21 cellular contexts compared by ENCODE assay signal in the genomic region with DNA sequence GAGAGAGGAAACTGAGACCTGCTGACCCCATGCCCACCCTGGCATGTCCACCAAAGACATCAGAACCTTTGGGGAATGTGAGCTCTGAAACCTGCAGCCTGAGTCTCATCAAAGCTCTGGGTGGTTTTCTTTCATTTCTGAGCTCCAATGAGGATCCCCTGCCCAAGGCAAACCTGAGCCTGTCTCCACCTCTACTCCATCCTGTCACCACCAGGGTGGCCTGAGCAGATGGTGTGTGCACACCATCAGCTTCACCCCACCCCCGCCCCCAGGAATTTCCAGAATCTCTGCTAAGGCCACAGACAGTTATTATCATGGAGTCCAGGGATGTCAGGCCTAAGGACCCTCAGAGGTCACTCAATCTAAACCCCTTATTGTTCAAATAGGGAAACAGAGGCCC. TPM values are rescaled to one million over a fixed set of nuclear protein-coding genes. Genes with fewer than 3 reads are reported as not detected.
DNase-seq lines count a peak whose midpoint lies in the region; ATAC-seq and TF ChIP-seq lines count a peak whose summit lies in the region.
"Had no signal": no experiment of that assay in that cellular context is flagged by ENCODE, and none has a peak within 500 bp of the region (broad histone marks: within the 10 kb centered on the region; RNA-seq: fewer than 3 reads in every experiment).

No MANE protein-coding gene starts in this region.

- DNase-seq in activated T-cell treated with anti-CD3 and anti-CD28 coated beads, Interleukin-2, amount 50 U/mL, for 24 hours, result no peak
- DNase-seq in activated T-cell treated with anti-CD3 and anti-CD28 coated beads for 4 hours (no peak), HCT116 (ENCODE audit: low read depth, low spot score) (no peak), endodermal cell (peak; percentile 63), trophoblast cell (no peak), ascending aorta (ENCODE audit: low spot score in 2 of 2) (no peak), foreskin keratinocyte (no peak)
- no peak for DNase-seq in activated effector memory CD4-positive, alpha-beta T cell treated with Interleukin-2 at 50 U/mL for 16 hours
- DNase-seq: activated CD4-positive, alpha-beta T cell treated with anti-CD3 and anti-CD28 coated beads, Interleukin-2, amount 50 U/mL, for 48 hours; activated gamma-delta T cell; brain microvascular endothelial cell; dorsolateral prefrontal cortex; naive thymus-derived CD4-positive, alpha-beta T cell; NCI-H1105 treated with DMSO at 0.1 percent for 48 hours; stimulated activated CD4-positive, alpha-beta T cell treated with anti-CD3 and anti-CD28 coated beads, Interleukin-1b, Interleukin-23, amount 100 ng/mL, for 48 hours; T1000 had no signal

- H2BK5ac ChIP-seq in trophoblast cell (ENCODE audit: low read depth, low read length, poor library complexity), result peak overlapping the region; percentile 43

- TF ChIP-seq CTCF in HCT116 (IDR thresholded peaks at IDR 0.05 in 2 of 3, conservative IDR thresholded peaks at IDR 0.05 in 1 of 3; ENCODE audit: borderline replicate concordance in 1 of 3, insufficient read depth in 1 of 3, low read depth in 2 of 3, low read length in 2 of 3) (no peak), endodermal cell (conservative IDR thresholded peaks at IDR 0.05) (peak; percentile 36), ascending aorta (IDR thresholded peaks at IDR 0.05) (no peak), foreskin keratinocyte (conservative IDR thresholded peaks at IDR 0.05) (no peak)

- peak overlapping the region; percentile 50 for H3K4me3 Mint-ChIP-seq in activated T-cell treated with anti-CD3 and anti-CD28 coated beads, Interleukin-2, amount 50 U/mL, for 24 hours
- H3K4me3 Mint-ChIP-seq in endodermal cell, result no peak overlapping the region
- H3K4me3 Mint-ChIP-seq: naive thymus-derived CD4-positive, alpha-beta T cell had no signal

- peaks cover 3% of the 10 kb centered on the region for H3K9me3 Mint-ChIP-seq in activated T-cell treated with anti-CD3 and anti-CD28 coated beads, Interleukin-2, amount 50 U/mL, for 24 hours
- no peaks in the 10 kb centered on the region for H3K9me3 Mint-ChIP-seq in endodermal cell
- H3K9me3 Mint-ChIP-seq: naive thymus-derived CD4-positive, alpha-beta T cell had no signal

- H3K27ac ChIP-seq in HCT116 (ENCODE audit: low read depth, low read length) (no peak overlapping the region), endodermal cell (ENCODE audit: low read depth, low read length) (no peak overlapping the region), trophoblast cell (ENCODE audit: low read depth, low read length) (peak overlapping the region; percentile 47), ascending aorta (no peak overlapping the region), foreskin keratinocyte (no peak overlapping the region)
- H3K27ac ChIP-seq: brain microvascular endothelial cell, dorsolateral prefrontal cortex, SJSA1 had no signal

- no peaks in the 10 kb centered on the region for H3K9me2 ChIP-seq in HCT116 (ENCODE audit: insufficient read depth)

- no peak for TF ChIP-seq POLR2A in HCT116 (IDR thresholded peaks at IDR 0.05; ENCODE audit: borderline replicate concordance, extremely low read depth, insufficient read depth, insufficient read length)

- peak overlapping the region; percentile 74 for H4K91ac ChIP-seq in trophoblast cell (ENCODE audit: low read depth, low read length)

- peaks cover 44% of the 10 kb centered on the region for H3K4me1 Mint-ChIP-seq in activated T-cell treated with anti-CD3 and anti-CD28 coated beads, Interleukin-2, amount 50 U/mL, for 24 hours (ENCODE audit: low read depth)
- no peaks in the 10 kb centered on the region for H3K4me1 Mint-ChIP-seq in endodermal cell

- H3K4me2 ChIP-seq in HCT116 (ENCODE audit: low read length) (no peak overlapping the region), trophoblast cell (ENCODE audit: low read length) (peak overlapping the region; percentile 15)

- H3K18ac ChIP-seq in trophoblast cell (ENCODE audit: low read length), result peak overlapping the region; percentile 76

- H3K9ac ChIP-seq in HCT116 (ENCODE audit: low read length) (no peak overlapping the region), endodermal cell (ENCODE audit: extremely low read depth, low read length, poor library complexity, severe bottlenecking) (no peak overlapping the region), trophoblast cell (ENCODE audit: low read length) (no peak overlapping the region)

- H3K23ac ChIP-seq in trophoblast cell (ENCODE audit: low read length), result no peak overlapping the region

- peak; percentile 45; the same call in 1 of the 2 replicates for ATAC-seq in HCT116
- no peak for ATAC-seq in foreskin keratinocyte
- ATAC-seq: naive thymus-derived CD4-positive, alpha-beta T cell had no signal

- RAD21 ChIA-PET in HCT116 (lab: Charles Lee; ENCODE audit: low non-redundant PET in 1 of 2, low total read pairs in 2 of 2, uncharacterized antibody in 2 of 2, unreplicated experiment in 2 of 2), result interaction anchor here (0.6 to 3.5 kb wide), 3 partner anchors 64 to 97 kb away, joined by 3 to 23 read pairs (median 21); no protein-coding TSS in a partner anchor

- no peak overlapping the region for H2AFZ ChIP-seq in HCT116 (ENCODE audit: low read depth, low read length, poor library complexity, severe bottlenecking)
- no peak overlapping the region for H2AFZ ChIP-seq in trophoblast cell (ENCODE audit: insufficient read depth, low read length, poor library complexity)

- H3K14ac ChIP-seq in trophoblast cell (ENCODE audit: low read length), result peak overlapping the region; percentile 33

- 92% methylated on average over 1 of the region's 1 CpG; no CpG with 5 or more reads in 1 of the 2 experiments for WGBS in endodermal cell (ENCODE audit: insufficient coverage in 1 of 2, insufficient read length in 1 of 2), 2 experiments
- no CpG with 5 or more reads among the region's 1 CpG for WGBS in trophoblast cell (ENCODE audit: extremely low coverage, insufficient coverage, insufficient read length)

- peak overlapping the region; percentile 28 for H2AK5ac ChIP-seq in trophoblast cell (ENCODE audit: low read length)

- peaks cover 7% of the 10 kb centered on the region for H3K79me1 ChIP-seq in trophoblast cell (ENCODE audit: low read length)

- H4K20me1 ChIP-seq in HCT116 (ENCODE audit: insufficient read depth), result no peaks in the 10 kb centered on the region

- H2BK12ac ChIP-seq in trophoblast cell (ENCODE audit: low read length), result peak overlapping the region; percentile 29

- TF ChIP-seq RAD21 in HCT116 (IDR thresholded peaks at IDR 0.05; ENCODE audit: low read depth), result no peak

- H3K27me3 Mint-ChIP-seq in activated T-cell treated with anti-CD3 and anti-CD28 coated beads, Interleukin-2, amount 50 U/mL, for 24 hours, result no peaks in the 10 kb centered on the region
- peaks cover 3% of the 10 kb centered on the region for H3K27me3 Mint-ChIP-seq in endodermal cell (ENCODE audit: insufficient read depth)

- no peak overlapping the region for H3K27ac Mint-ChIP-seq in activated T-cell treated with anti-CD3 and anti-CD28 coated beads, Interleukin-2, amount 50 U/mL, for 24 hours
- no peak overlapping the region for H3K27ac Mint-ChIP-seq in endodermal cell

- H4K12ac ChIP-seq in trophoblast cell (ENCODE audit: low read depth, low read length), result no peak overlapping the region

- H4K8ac ChIP-seq in trophoblast cell (ENCODE audit: low read depth, low read length), result no peak overlapping the region

- no TSS peak for BruUV-seq in HCT116 (replicated peaks; lab: Mats Ljungman, UMichigan)

- H3K36me3 ChIP-seq in HCT116 (ENCODE audit: control insufficient read depth in 1 of 2, insufficient read depth in 2 of 2, low read length in 2 of 2), result no peaks in the 10 kb centered on the region
- H3K36me3 ChIP-seq in endodermal cell (ENCODE audit: control insufficient read depth, insufficient read depth, low read length), result no peaks in the 10 kb centered on the region
- H3K36me3 ChIP-seq in trophoblast cell (ENCODE audit: control insufficient read depth in 1 of 2, insufficient read depth in 2 of 2, low read length in 2 of 2), result no peaks in the 10 kb centered on the region
- no peaks in the 10 kb centered on the region for H3K36me3 ChIP-seq in ascending aorta
- H3K36me3 ChIP-seq: brain microvascular endothelial cell, SJSA1 had no signal

- H3K4ac ChIP-seq in trophoblast cell (ENCODE audit: low read depth, low read length), result no peak overlapping the region

- CTCF ChIA-PET in HCT116 (lab: Charles Lee), result interaction anchor here (1.2 to 6.9 kb wide), 4 partner anchors 89 to 187 kb away, joined by 3 to 112 read pairs (median 16); a partner anchor contains a TSS

- peaks cover 2 to 29% of the 10 kb centered on the region in 2 experiments; a peak in 3 of 4 replicates for H3K4me1 ChIP-seq in HCT116 (ENCODE audit: control insufficient read depth in 1 of 2, insufficient read depth in 2 of 2, low read length in 2 of 2)
- no peaks in the 10 kb centered on the region for H3K4me1 ChIP-seq in endodermal cell (ENCODE audit: control insufficient read depth, insufficient read depth, low read length)
- H3K4me1 ChIP-seq in trophoblast cell (ENCODE audit: control insufficient read depth in 1 of 2, insufficient read depth in 2 of 2, low read length in 2 of 2), result peaks cover 30 to 34% of the 10 kb centered on the region in 2 experiments
- no peaks in the 10 kb centered on the region for H3K4me1 ChIP-seq in ascending aorta
- H3K4me1 ChIP-seq in foreskin keratinocyte, result no peaks in the 10 kb centered on the region

- H3K4me3 ChIP-seq in HCT116 (replicated peaks in 1 of 2; ENCODE audit: low read depth in 1 of 2, low read length in 2 of 2) (no peak overlapping the region), endodermal cell (ENCODE audit: low read length) (no peak overlapping the region), trophoblast cell (ENCODE audit: low read depth, low read length) (no peak overlapping the region), ascending aorta (no peak overlapping the region)
- H3K4me3 ChIP-seq: dorsolateral prefrontal cortex, SJSA1 had no signal

- H3K27me3 ChIP-seq in HCT116 (ENCODE audit: insufficient read depth, low read length) (no peaks in the 10 kb centered on the region), endodermal cell (ENCODE audit: control insufficient read depth, insufficient read depth, low read length, poor library complexity, severe bottlenecking) (no peaks in the 10 kb centered on the region), trophoblast cell (ENCODE audit: insufficient read depth, low read length) (no peaks in the 10 kb centered on the region), ascending aorta (no peaks in the 10 kb centered on the region), foreskin keratinocyte (peaks cover 5% of the 10 kb centered on the region)
- H3K27me3 ChIP-seq: brain microvascular endothelial cell, dorsolateral prefrontal cortex, SJSA1 had no signal

- H3K79me2 ChIP-seq in HCT116 (ENCODE audit: insufficient read depth, low read length) (no peaks in the 10 kb centered on the region), trophoblast cell (ENCODE audit: control insufficient read depth, insufficient read depth, low read length, poor library complexity) (no peaks in the 10 kb centered on the region)

- no peaks in the 10 kb centered on the region for H3K9me3 ChIP-seq in HCT116 (ENCODE audit: control insufficient read depth in 1 of 2, insufficient read depth in 1 of 2, low read depth in 1 of 2, low read length in 2 of 2)
- H3K9me3 ChIP-seq in endodermal cell (ENCODE audit: control insufficient read depth, low read length), result no peaks in the 10 kb centered on the region
- peaks cover 2% of the 10 kb centered on the region for H3K9me3 ChIP-seq in trophoblast cell (ENCODE audit: insufficient read depth, low read depth, low read length)
- no peaks in the 10 kb centered on the region for H3K9me3 ChIP-seq in ascending aorta
- H3K9me3 ChIP-seq: SJSA1 had no signal

- peaks cover 10% of the 10 kb centered on the region for H3K36me3 Mint-ChIP-seq in activated T-cell treated with anti-CD3 and anti-CD28 coated beads, Interleukin-2, amount 50 U/mL, for 24 hours (ENCODE audit: low read depth)
- no peaks in the 10 kb centered on the region for H3K36me3 Mint-ChIP-seq in endodermal cell (ENCODE audit: low read depth)
- H3K36me3 Mint-ChIP-seq: naive thymus-derived CD4-positive, alpha-beta T cell had no signal

- H2BK120ac ChIP-seq in trophoblast cell (ENCODE audit: insufficient read depth, low read length, poor library complexity), result peak overlapping the region; percentile 63

- intact Hi-C loops in HCT116 (cut with micrococcal nuclease) (loop anchor here (5.0 kb wide), 1 partner anchor 306 kb away; no protein-coding TSS in a partner anchor), ascending aorta (cut with DNase I) (no loop called here)

- POLR2A ChIA-PET in HCT116 (lab: Charles Lee), result no interaction called here

RNA-seq across cellular contexts. Expression of a gene that starts 1.3 kb away (rescaled TPM):
- not detected for total RNA-seq in HCT116 (2021; ENCODE audit: unreplicated experiment)
- polyA plus RNA-seq in HCT116 (2012), result 0.01 TPM in 1 of 2 replicates, not detected in the other
- total RNA-seq in endodermal cell, result not detected
- polyA plus RNA-seq in endodermal cell (2013, experiment 1 of 2), result 0.07 TPM
- polyA plus RNA-seq in endodermal cell (2013, experiment 2 of 2), result 0.08 TPM
- 0.05 and 0.07 TPM in 2 replicates for polyA plus RNA-seq in trophoblast cell (2013)
- not detected for total RNA-seq in ascending aorta
- not detected in 2 replicates for total RNA-seq in foreskin keratinocyte
- not detected in 2 replicates for polyA plus RNA-seq in foreskin keratinocyte
- total RNA-seq: A673, fibroblast of lung, liver, renal cortical epithelial cell had no signal
- polyA plus RNA-seq: naive thymus-derived CD4-positive, alpha-beta T cell had no signal

RNA-seq across cellular contexts. Expression of a gene that starts 37.7 kb away (rescaled TPM):
- total RNA-seq in HCT116 (2021; ENCODE audit: unreplicated experiment) (15.0 TPM), endodermal cell (10 to 100 TPM in 1 of 2 donors, 1 to 10 TPM in 1; 9.2 to 11.1 TPM), ascending aorta (176 TPM), foreskin keratinocyte (9.6 and 16.1 TPM in 2 replicates)
- polyA plus RNA-seq in HCT116 (2012), result 22.5 and 60.5 TPM in 2 replicates
- polyA plus RNA-seq in endodermal cell (2013, experiment 1 of 2), result 7.5 TPM
- polyA plus RNA-seq in endodermal cell (2013, experiment 2 of 2), result 8.0 TPM
- polyA plus RNA-seq in trophoblast cell (2013), result 35.6 and 35.8 TPM in 2 replicates
- polyA plus RNA-seq in foreskin keratinocyte, result 6.4 and 10.2 TPM in 2 replicates

Comparison
In these comparisons a context has a peak if more than half of its experiments do, and no peak if none do; other contexts are left out.
1. RNA of a gene that starts 37.7 kb away (total RNA-seq): 176 TPM in ascending aorta (single experiment); 15.0 TPM in HCT116 (single experiment), 9.2 to 11.1 TPM in endodermal cell and 9.6 to 16.1 TPM in foreskin keratinocyte; every median in the first group is over 10 times any median in the second.